ENCODE assay signal across 11 cellular contexts in genomic region chr6:156925718-156926607, GRCh38.
DNase-seq lines count a peak whose midpoint lies in the region; ATAC-seq, FAIRE-seq and TF ChIP-seq lines count a peak whose summit lies in the region.
"Had no signal": no experiment of that assay in that cellular context is flagged by ENCODE, and none has a peak within 500 bp of the region (broad histone marks: within the 10 kb centered on the region; RNA-seq: fewer than 3 reads in every experiment).

No MANE protein-coding gene starts in this region.

- no peak for FAIRE-seq in frontal cortex (lab: Jason Lieb, UNC)

- peak overlapping the region; percentile 42 for H3K4me2 ChIP-seq in HCT116 (ENCODE audit: low read length)

- no peak overlapping the region for H2AFZ ChIP-seq in HCT116 (ENCODE audit: low read depth, low read length, poor library complexity, severe bottlenecking)

- CTCF ChIA-PET in HCT116 (lab: Charles Lee): interaction anchor here (1.1 kb wide), 1 partner anchor 17 kb away, joined by 3 read pairs; no protein-coding TSS in a partner anchor

- POLR2A ChIA-PET in HCT116 (lab: Charles Lee): no interaction called here
- POLR2A ChIA-PET in naive thymus-derived CD8-positive, alpha-beta T cell (lab: Charles Lee): interaction anchor here (0.6 to 1.0 kb wide), 2 partner anchors 72 to 149 kb away, joined by 3 to 4 read pairs; partner anchors contain the start of gene ARID1B

- no peaks in the 10 kb centered on the region for H3K27me3 Mint-ChIP-seq in IgD-negative memory B cell
- H3K27me3 Mint-ChIP-seq in naive thymus-derived CD8-positive, alpha-beta T cell: no peaks in the 10 kb centered on the region
- no peaks in the 10 kb centered on the region for H3K27me3 Mint-ChIP-seq in activated T-helper 1 cell treated with anti-CD3 and anti-CD28 coated beads, Interleukin-12 subunit alpha, Interleukin-12 subunit beta, Interleukin-2, Interleukin-4 antibody, amounts not matched to agents 30 ng/mL and 10 ng/mL and 1 ng/mL, durations not matched to agents 14 hours and 24 hours and 36 hours (ENCODE audit: insufficient read depth)

- no peak for TF ChIP-seq CTCF in HCT116 (IDR thresholded peaks at IDR 0.05 in 2 of 3, conservative IDR thresholded peaks at IDR 0.05 in 1 of 3; ENCODE audit: borderline replicate concordance in 1 of 3, insufficient read depth in 1 of 3, low read depth in 2 of 3, low read length in 2 of 3)

- RAD21 ChIA-PET in HCT116 (lab: Charles Lee; ENCODE audit: low non-redundant PET in 1 of 2, low total read pairs in 2 of 2, uncharacterized antibody in 2 of 2, unreplicated experiment in 2 of 2): no interaction called here

- H3K9ac ChIP-seq in HCT116 (ENCODE audit: low read length): no peak overlapping the region

- H3K4me3 Mint-ChIP-seq in IgD-negative memory B cell: no peak overlapping the region
- peak overlapping the region in 7 of 10 donors; percentile 0 to 22 (median 1) for H3K4me3 Mint-ChIP-seq in naive thymus-derived CD8-positive, alpha-beta T cell
- no peak overlapping the region for H3K4me3 Mint-ChIP-seq in activated T-helper 1 cell treated with anti-CD3 and anti-CD28 coated beads, Interleukin-12 subunit alpha, Interleukin-12 subunit beta, Interleukin-2, Interleukin-4 antibody, amounts not matched to agents 30 ng/mL and 10 ng/mL and 1 ng/mL, durations not matched to agents 14 hours and 24 hours and 36 hours
- H3K4me3 Mint-ChIP-seq: activated T-cell treated with anti-CD3 and anti-CD28 coated beads, Interleukin-2, amount 50 U/mL, for 4 hours had no signal

- peaks cover 5 to 18% of the 10 kb centered on the region in 2 experiments; a peak in 3 of 4 replicates for H3K4me1 ChIP-seq in HCT116 (ENCODE audit: control insufficient read depth in 1 of 2, insufficient read depth in 2 of 2, low read length in 2 of 2)

- no peaks in the 10 kb centered on the region for H3K27me3 ChIP-seq in HCT116 (ENCODE audit: insufficient read depth, low read length)
- H3K27me3 ChIP-seq: heart left ventricle had no signal

- H3K4me3 ChIP-seq in HCT116 (replicated peaks in 1 of 2; ENCODE audit: low read depth in 1 of 2, low read length in 2 of 2): no peak overlapping the region
- H3K4me3 ChIP-seq: heart left ventricle had no signal

- no peaks in the 10 kb centered on the region for H3K9me2 ChIP-seq in HCT116 (ENCODE audit: insufficient read depth)

- H4K20me1 ChIP-seq in HCT116 (ENCODE audit: insufficient read depth): no peaks in the 10 kb centered on the region

- TF ChIP-seq RAD21 in HCT116 (IDR thresholded peaks at IDR 0.05; ENCODE audit: low read depth): no peak

- peak; percentile 89 for ATAC-seq in GM18909 (IDR thresholded peaks at IDR 0.05; ENCODE audit: poor library complexity, unreplicated experiment)
- peak; percentile 74 for ATAC-seq in HCT116
- peak in 1 of 2 donors; percentile 35 for ATAC-seq in naive thymus-derived CD8-positive, alpha-beta T cell
- ATAC-seq: heart left ventricle had no signal

- no peak overlapping the region for H3K27ac ChIP-seq in HCT116 (ENCODE audit: low read depth, low read length)
- H3K27ac ChIP-seq: heart left ventricle had no signal

- no peak for TF ChIP-seq POLR2A in HCT116 (IDR thresholded peaks at IDR 0.05; ENCODE audit: borderline replicate concordance, extremely low read depth, insufficient read depth, insufficient read length)

- intact Hi-C loops in HCT116 (cut with micrococcal nuclease): no loop called here
- intact Hi-C loops in activated T-helper 1 cell treated with anti-CD3 and anti-CD28 coated beads, Interleukin-12 subunit alpha, Interleukin-12 subunit beta, Interleukin-2, Interleukin-4 antibody, amounts not matched to agents 30 ng/mL and 10 ng/mL and 1 ng/mL, durations not matched to agents 14 hours and 24 hours and 36 hours (cut with micrococcal nuclease): no loop called here

- DNase-seq in HCT116 (ENCODE audit: low read depth, low spot score): no peak
- no peak for DNase-seq in naive thymus-derived CD8-positive, alpha-beta T cell
- DNase-seq in stimulated activated CD4-positive, alpha-beta T cell treated with anti-CD3 and anti-CD28 coated beads, Interleukin-15, amount 100 ng/mL, for 24 hours: no peak
- DNase-seq in mucosa of gallbladder (ENCODE audit: low spot score): no peak
- no peak for DNase-seq in activated T-helper 1 cell treated with anti-CD3 and anti-CD28 coated beads, Interleukin-12 subunit alpha, Interleukin-12 subunit beta, Interleukin-2, Interleukin-4 antibody, amounts not matched to agents 30 ng/mL and 10 ng/mL and 1 ng/mL, durations not matched to agents 14 hours and 24 hours and 36 hours (ENCODE audit: low spot score)
- DNase-seq in frontal cortex (ENCODE audit: low spot score in 2 of 2): no peak
- DNase-seq: activated T-cell treated with anti-CD3 and anti-CD28 coated beads, Interleukin-2, amount 50 U/mL, for 4 hours; heart left ventricle; NCI-H526 had no signal

- no peaks in the 10 kb centered on the region for H3K9me3 Mint-ChIP-seq in IgD-negative memory B cell
- no peaks in the 10 kb centered on the region for H3K9me3 Mint-ChIP-seq in naive thymus-derived CD8-positive, alpha-beta T cell
- no peaks in the 10 kb centered on the region for H3K9me3 Mint-ChIP-seq in activated T-helper 1 cell treated with anti-CD3 and anti-CD28 coated beads, Interleukin-12 subunit alpha, Interleukin-12 subunit beta, Interleukin-2, Interleukin-4 antibody, amounts not matched to agents 30 ng/mL and 10 ng/mL and 1 ng/mL, durations not matched to agents 14 hours and 24 hours and 36 hours
- H3K9me3 Mint-ChIP-seq: activated T-cell treated with anti-CD3 and anti-CD28 coated beads, Interleukin-2, amount 50 U/mL, for 4 hours had no signal

- H3K79me2 ChIP-seq in HCT116 (ENCODE audit: insufficient read depth, low read length): no peaks in the 10 kb centered on the region

- no TSS peak for BruUV-seq in HCT116 (replicated peaks; lab: Mats Ljungman, UMichigan)

- H3K36me3 Mint-ChIP-seq in IgD-negative memory B cell: peaks cover 12% of the 10 kb centered on the region
- peaks cover 0 to 9% (median 7%) of the 10 kb centered on the region in 3 donors for H3K36me3 Mint-ChIP-seq in naive thymus-derived CD8-positive, alpha-beta T cell
- peaks cover 12% of the 10 kb centered on the region for H3K36me3 Mint-ChIP-seq in activated T-helper 1 cell treated with anti-CD3 and anti-CD28 coated beads, Interleukin-12 subunit alpha, Interleukin-12 subunit beta, Interleukin-2, Interleukin-4 antibody, amounts not matched to agents 30 ng/mL and 10 ng/mL and 1 ng/mL, durations not matched to agents 14 hours and 24 hours and 36 hours (ENCODE audit: low read depth)

- H3K4me1 Mint-ChIP-seq in IgD-negative memory B cell: peaks cover 32 to 42% (median 40%) of the 10 kb centered on the region in 3 donors
- peaks cover 32 to 79% (median 73%) of the 10 kb centered on the region in 4 donors for H3K4me1 Mint-ChIP-seq in naive thymus-derived CD8-positive, alpha-beta T cell
- H3K4me1 Mint-ChIP-seq in activated T-helper 1 cell treated with anti-CD3 and anti-CD28 coated beads, Interleukin-12 subunit alpha, Interleukin-12 subunit beta, Interleukin-2, Interleukin-4 antibody, amounts not matched to agents 30 ng/mL and 10 ng/mL and 1 ng/mL, durations not matched to agents 14 hours and 24 hours and 36 hours (ENCODE audit: low read depth): peaks cover 44% of the 10 kb centered on the region

- no peaks in the 10 kb centered on the region for H3K36me3 ChIP-seq in HCT116 (ENCODE audit: control insufficient read depth in 1 of 2, insufficient read depth in 2 of 2, low read length in 2 of 2)
- H3K36me3 ChIP-seq: heart left ventricle had no signal

- peak overlapping the region in 2 of 3 donors; percentile 2 to 60 for H3K27ac Mint-ChIP-seq in IgD-negative memory B cell
- peak overlapping the region in 5 of 10 donors; percentile 1 to 80 (median 44) for H3K27ac Mint-ChIP-seq in naive thymus-derived CD8-positive, alpha-beta T cell
- H3K27ac Mint-ChIP-seq in activated T-helper 1 cell treated with anti-CD3 and anti-CD28 coated beads, Interleukin-12 subunit alpha, Interleukin-12 subunit beta, Interleukin-2, Interleukin-4 antibody, amounts not matched to agents 30 ng/mL and 10 ng/mL and 1 ng/mL, durations not matched to agents 14 hours and 24 hours and 36 hours: no peak overlapping the region

- H3K9me3 ChIP-seq in HCT116 (ENCODE audit: control insufficient read depth in 1 of 2, insufficient read depth in 1 of 2, low read depth in 1 of 2, low read length in 2 of 2): no peaks in the 10 kb centered on the region
- H3K9me3 ChIP-seq: heart left ventricle had no signal

TF ChIP-seq in HCT116, 20 proteins besides CTCF, POLR2A, EP300 and RAD21:
- peak; percentile 41 for TF ChIP-seq TCF7L2 (IDR thresholded peaks at IDR 0.05; ENCODE audit: borderline replicate concordance, extremely low read depth, insufficient read depth, insufficient read length)
- TF ChIP-seq FOSL1 (IDR thresholded peaks at IDR 0.05; ENCODE audit: low read depth): no peak

Comparison
In these comparisons a context has a peak if more than half of its experiments do, and no peak if none do; other contexts are left out.
1. H3K4me3 Mint-ChIP-seq: peak in naive thymus-derived CD8-positive, alpha-beta T cell (7 of 10); none in IgD-negative memory B cell (0 of 4) and activated T-helper 1 cell treated with anti-CD3 and anti-CD28 coated beads, Interleukin-12 subunit alpha, Interleukin-12 subunit beta, Interleukin-2, Interleukin-4 antibody, amounts not matched to agents 30 ng/mL and 10 ng/mL and 1 ng/mL, durations not matched to agents 14 hours and 24 hours and 36 hours (single experiment).